ENCODE assay signal across 8 cellular contexts in the genomic region with DNA sequence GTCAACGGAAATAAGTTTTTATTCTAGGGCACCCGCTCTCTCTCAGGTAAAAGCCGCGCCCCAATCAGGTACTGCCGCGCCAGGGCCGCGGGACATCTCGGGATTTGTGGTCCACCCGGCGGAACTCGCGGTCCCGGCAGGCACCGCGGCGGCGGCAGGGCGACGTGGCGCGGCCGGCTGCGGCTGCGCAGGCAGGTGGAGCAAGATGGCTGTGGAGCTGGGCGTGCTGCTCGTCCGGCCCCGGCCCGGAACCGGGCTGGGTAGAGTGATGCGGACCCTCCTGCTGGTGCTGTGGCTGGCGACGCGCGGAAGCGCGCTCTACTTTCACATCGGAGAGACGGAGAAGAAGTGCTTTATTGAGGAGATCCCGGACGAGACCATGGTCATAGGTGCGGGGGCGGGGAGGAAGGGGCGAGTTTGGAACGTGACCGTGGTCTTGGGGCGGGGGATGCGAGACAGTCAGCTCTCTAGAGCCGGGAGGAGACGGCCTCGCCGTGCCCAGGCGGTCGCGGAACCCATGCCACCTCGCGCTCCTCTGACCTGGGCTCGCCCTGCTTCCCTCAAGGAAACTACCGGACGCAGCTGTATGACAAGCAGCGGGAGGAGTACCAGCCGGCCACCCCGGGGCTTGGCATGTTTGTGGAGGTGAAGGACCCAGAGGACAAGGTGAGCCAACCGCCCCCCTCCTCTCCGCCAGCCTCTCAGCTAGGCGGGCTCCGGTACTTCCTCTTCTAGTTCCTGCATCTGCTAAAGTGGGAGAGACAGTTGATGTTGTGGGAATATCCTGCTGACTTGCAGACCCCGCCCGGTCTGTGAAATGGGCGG. TPM values are rescaled to one million over a fixed set of nuclear protein-coding genes. Genes with fewer than 3 reads are reported as not detected.
DNase-seq lines count a peak whose midpoint lies in the region; ATAC-seq, FAIRE-seq and TF ChIP-seq lines count a peak whose summit lies in the region.

Gene TMED9, plus strand, starts transcription at position 194 of the 825 bp plus-strand sequence. Its CDS starts 12 bp downstream, at position 206.

- under 1% methylated on average over 71 of the region's 71 CpGs for WGBS in right cardiac atrium

- intact Hi-C loops in ascending aorta (cut with DNase I): loop anchor here (2.0 to 10.0 kb wide), 3 partner anchors 37 to 563 kb away; partner anchors contain the start of genes DDX41, FAM193B and NHP2
- intact Hi-C loops in right cardiac atrium (cut with DNase I): no loop called here

- ATAC-seq in HG02588 (IDR thresholded peaks at IDR 0.05; ENCODE audit: unreplicated experiment): peak; percentile 96
- peak; percentile 97 to 98 for ATAC-seq in right cardiac atrium

- H3K36me3 ChIP-seq in ascending aorta: peaks cover 34 to 35% of the 10 kb centered on the region in 2 donors

- peak; percentile 82 for DNase-seq in GM12892 (ENCODE audit: insufficient read length)
- DNase-seq in NCI-H1092 treated with DMSO at 0.1 percent for 48 hours (lab: John Stamatoyannopoulos, UW): peak; percentile 62
- peak; percentile 78 for DNase-seq in T-helper 22 cell (ENCODE audit: low read depth)
- peak; percentile 43 to 93 for DNase-seq in ascending aorta (ENCODE audit: low spot score in 2 of 2)
- peak; percentile 85 to 94 (median 93) for DNase-seq in right cardiac atrium
- peak; percentile 84 for DNase-seq in putamen (ENCODE audit: low spot score)
- peak; percentile 93 for DNase-seq in urothelium cell line (ENCODE audit: low spot score)

- FAIRE-seq in GM12892 (lab: Jason Lieb, UNC) (peak; percentile 99), urothelium cell line (lab: Jason Lieb, UNC) (peak; percentile 87)

- no peaks in the 10 kb centered on the region for H3K27me3 ChIP-seq in ascending aorta
- H3K27me3 ChIP-seq in right cardiac atrium (ENCODE audit: control insufficient read depth, insufficient read depth): no peaks in the 10 kb centered on the region

- no peak for TF ChIP-seq CTCF in ascending aorta (IDR thresholded peaks at IDR 0.05)

- no peaks in the 10 kb centered on the region for H3K9me3 ChIP-seq in ascending aorta
- no peaks in the 10 kb centered on the region for H3K9me3 ChIP-seq in right cardiac atrium (ENCODE audit: control insufficient read depth, low read length)

- peaks cover 7 to 15% of the 10 kb centered on the region in 2 donors for H3K4me1 ChIP-seq in ascending aorta
- H3K4me1 ChIP-seq in right cardiac atrium (ENCODE audit: control insufficient read depth, insufficient read depth, low read length): peaks cover 3% of the 10 kb centered on the region

- H3K4me3 ChIP-seq in ascending aorta (peak within 1 kb of the TSS; percentile 79 to 87), right cardiac atrium (ENCODE audit: low read length) (peak within 1 kb of the TSS; percentile 83)

- peak; percentile 94 for TF ChIP-seq POLR2A in GM12892 (IDR thresholded peaks at IDR 0.05; ENCODE audit: low read depth, low read length)

- H3K27ac ChIP-seq in ascending aorta: peak within 1 kb of the TSS; percentile 70 to 87
- H3K27ac ChIP-seq in right cardiac atrium (ENCODE audit: low read length): peak within 1 kb of the TSS; percentile 61

RNA-seq across cellular contexts. Expression of gene TMED9, which starts in this region (rescaled TPM):
- 86.8 TPM for polyA plus RNA-seq in GM12892 (2012; ENCODE audit: missing spikeins)
- total RNA-seq in ascending aorta: 113 TPM
- total RNA-seq in right cardiac atrium: 100 to 1,000 TPM in 1 of 4 donors, 10 to 100 TPM in 3; 64.4 to 102 (median 74.0) TPM
- polyA plus RNA-seq in right cardiac atrium: 84.6 TPM

Comparison
In these comparisons a context has a peak if more than half of its experiments do, and no peak if none do; other contexts are left out.
1. Peak in every context shown above with its lines: DNase-seq, ATAC-seq, H3K4me3 ChIP-seq and H3K27ac ChIP-seq.